Comparison of ENCODE assay signal across 39 cellular contexts in genomic region chr20:23705895-23706294, GRCh38. TPM values are rescaled to one million over a fixed set of nuclear protein-coding genes. Genes with fewer than 3 reads are reported as not detected.
"Had no signal": no experiment of that assay in that cellular context is flagged by ENCODE, and none has a peak within 500 bp of the region (broad histone marks: within the 10 kb centered on the region; RNA-seq: fewer than 3 reads in every experiment).

No MANE protein-coding gene starts in this region.

- H3K36me3 Mint-ChIP-seq: activated CD4-positive, alpha-beta memory T cell treated with anti-CD3 and anti-CD28 coated beads for 36 hours; activated naive CD4-positive, alpha-beta T cell treated with anti-CD3 and anti-CD28 coated beads, Interleukin-2, amount 50 U/mL, for 72 hours; activated naive CD8-positive, alpha-beta T cell treated with anti-CD3 and anti-CD28 coated beads for 36 hours had no signal

- H3K9me3 ChIP-seq: adrenal gland, body of pancreas, breast epithelium had no signal

- H3K27me3 ChIP-seq: adrenal gland, body of pancreas, brain microvascular endothelial cell, breast epithelium had no signal

- FAIRE-seq: astrocyte, TTC549 had no signal

- H3K4me1 Mint-ChIP-seq: activated B cell treated with CpG ODN at 0.5 μM for 24 hours; activated CD4-positive, alpha-beta T cell treated with anti-CD3 and anti-CD28 coated beads, Interleukin-2, amount 10 ng/mL, durations not matched to agents 24 days and 14 days; activated naive CD8-positive, alpha-beta T cell treated with anti-CD3 and anti-CD28 coated beads for 36 hours; activated T-helper 17 cell treated with anti-CD3 and anti-CD28 coated beads, Interleukin-2, amount 50 U/mL, for 72 hours had no signal

- H3K27ac Mint-ChIP-seq: activated B cell treated with CpG ODN at 0.5 μM for 24 hours; activated CD4-positive, alpha-beta memory T cell treated with anti-CD3 and anti-CD28 coated beads for 36 hours; activated CD4-positive, alpha-beta T cell treated with anti-CD3 and anti-CD28 coated beads, Interleukin-2, amount 10 ng/mL, durations not matched to agents 24 days and 14 days; activated CD8-positive, alpha-beta T cell treated with anti-CD3 and anti-CD28 coated beads for 36 hours; activated naive CD4-positive, alpha-beta T cell treated with anti-CD3 and anti-CD28 coated beads for 36 hours; activated naive CD4-positive, alpha-beta T cell treated with anti-CD3 and anti-CD28 coated beads, Interleukin-2, amount 50 U/mL, for 72 hours; activated naive CD8-positive, alpha-beta T cell treated with anti-CD3 and anti-CD28 coated beads for 36 hours; activated T-helper 1 cell treated with anti-CD3 and anti-CD28 coated beads, Interleukin-12 subunit alpha, Interleukin-12 subunit beta, Interleukin-2, Interleukin-4 antibody, amounts not matched to agents 30 ng/mL and 10 ng/mL and 1 ng/mL, durations not matched to agents 14 hours and 24 hours and 36 hours; activated T-helper 17 cell treated with anti-CD3 and anti-CD28 coated beads, Interleukin-2, amount 50 U/mL, for 72 hours; T-helper 1 cell treated with Interleukin-12 subunit alpha and Interleukin-12 subunit beta and Interleukin-4 antibody, amounts not matched to agents 30 μg/mL and 1 μg/mL, for 36 hours; T-helper 2 cell treated with Interferon-gamma antibody and Interleukin-4, amounts not matched to agents 5 μg/mL and 100 μg/mL, for 36 hours had no signal

- H3K4me3 ChIP-seq: adrenal gland, body of pancreas, breast epithelium had no signal

- H3K9me3 Mint-ChIP-seq: activated B cell treated with CpG ODN at 0.5 μM for 24 hours; activated CD4-positive, alpha-beta memory T cell treated with anti-CD3 and anti-CD28 coated beads for 36 hours; activated CD4-positive, alpha-beta T cell treated with anti-CD3 and anti-CD28 coated beads, Interleukin-2, amount 10 ng/mL, durations not matched to agents 24 days and 14 days; activated CD8-positive, alpha-beta T cell treated with anti-CD3 and anti-CD28 coated beads for 36 hours; activated naive CD4-positive, alpha-beta T cell treated with anti-CD3 and anti-CD28 coated beads for 36 hours; activated naive CD4-positive, alpha-beta T cell treated with anti-CD3 and anti-CD28 coated beads, Interleukin-2, amount 50 U/mL, for 72 hours; activated naive CD8-positive, alpha-beta T cell treated with anti-CD3 and anti-CD28 coated beads for 36 hours; activated T-cell treated with anti-CD3 and anti-CD28 coated beads, Interleukin-2, amount 50 U/mL, for 4 hours; activated T-helper 1 cell treated with anti-CD3 and anti-CD28 coated beads, Interleukin-12 subunit alpha, Interleukin-12 subunit beta, Interleukin-2, Interleukin-4 antibody, amounts not matched to agents 30 ng/mL and 10 ng/mL and 1 ng/mL, durations not matched to agents 14 hours and 24 hours and 36 hours; activated T-helper 17 cell treated with anti-CD3 and anti-CD28 coated beads, Interleukin-2, amount 50 U/mL, for 72 hours; T-helper 1 cell treated with Interleukin-12 subunit alpha and Interleukin-12 subunit beta and Interleukin-4 antibody, amounts not matched to agents 30 μg/mL and 1 μg/mL, for 36 hours; T-helper 2 cell treated with Interferon-gamma antibody and Interleukin-4, amounts not matched to agents 5 μg/mL and 100 μg/mL, for 36 hours had no signal

- DNase-seq: activated B cell treated with CpG ODN at 0.5 μM for 24 hours; activated CD4-positive, alpha-beta memory T cell treated with anti-CD3 and anti-CD28 coated beads for 36 hours; activated CD4-positive, alpha-beta T cell treated with anti-CD3 and anti-CD28 coated beads for 4 hours; activated CD4-positive, alpha-beta T cell treated with anti-CD3 and anti-CD28 coated beads, Interleukin-2, amount 10 ng/mL, durations not matched to agents 24 days and 14 days; activated CD4-positive, alpha-beta T cell treated with anti-CD3 and anti-CD28 coated beads, Interleukin-2, amount 50 U/mL, for 1 hour; activated CD4-positive, alpha-beta T cell treated with anti-CD3 and anti-CD28 coated beads, Interleukin-2, amount 50 U/mL, for 4 hours; activated CD4-positive, CD25-positive, alpha-beta regulatory T cell treated with anti-CD3 and anti-CD28 coated beads, Interleukin-2, amount 50 U/mL, for 72 hours; activated CD8-positive, alpha-beta memory T cell treated with anti-CD3 and anti-CD28 coated beads, Interleukin-2, amount 50 U/mL, for 4 hours; activated CD8-positive, alpha-beta T cell treated with anti-CD3 and anti-CD28 coated beads for 36 hours; activated effector memory CD4-positive, alpha-beta T cell treated with anti-CD3 and anti-CD28 coated beads, Interleukin-2, amount 50 U/mL, for 16 hours; activated gamma-delta T cell treated with Interleukin-2 at 50 U/mL for 16 hours; activated naive CD4-positive, alpha-beta T cell; activated naive CD4-positive, alpha-beta T cell treated with anti-CD3 and anti-CD28 coated beads for 36 hours; activated naive CD4-positive, alpha-beta T cell treated with anti-CD3 and anti-CD28 coated beads, Interleukin-2, amount 50 U/mL, for 16 hours; activated naive CD8-positive, alpha-beta T cell treated with anti-CD3 and anti-CD28 coated beads for 36 hours; activated T-cell treated with anti-CD3 and anti-CD28 coated beads for 4 hours; activated T-cell treated with anti-CD3 and anti-CD28 coated beads, Interleukin-2, amount 50 U/mL, for 1 hour; activated T-cell treated with anti-CD3 and anti-CD28 coated beads, Interleukin-2, amount 50 U/mL, for 4 hours; adrenal gland; amniotic stem cell; aorta; body of pancreas; brain microvascular endothelial cell; central memory CD4-positive, alpha-beta T cell; T-helper 1 cell; T-helper 2 cell; T-helper 9 cell had no signal

- H3K4me1 ChIP-seq: adrenal gland, body of pancreas, breast epithelium had no signal

- H3K36me3 ChIP-seq: adrenal gland, brain microvascular endothelial cell, breast epithelium had no signal

- H3K27me3 Mint-ChIP-seq: activated CD4-positive, alpha-beta memory T cell treated with anti-CD3 and anti-CD28 coated beads for 36 hours; activated CD4-positive, alpha-beta T cell treated with anti-CD3 and anti-CD28 coated beads, Interleukin-2, amount 10 ng/mL, durations not matched to agents 24 days and 14 days had no signal

- H3K27ac ChIP-seq: adrenal gland, body of pancreas, brain microvascular endothelial cell, breast epithelium, VCaP had no signal

- ATAC-seq: activated CD8-positive, alpha-beta T cell treated with anti-CD3 and anti-CD28 coated beads for 36 hours; activated naive CD4-positive, alpha-beta T cell treated with anti-CD3 and anti-CD28 coated beads, Interleukin-2, amount 50 U/mL, for 72 hours; activated T-cell treated with anti-CD3 and anti-CD28 coated beads, Interleukin-2, amount 50 U/mL, for 4 hours; activated T-helper 17 cell treated with anti-CD3 and anti-CD28 coated beads, Interleukin-2, amount 50 U/mL, for 72 hours; body of pancreas had no signal

- H3K4me3 Mint-ChIP-seq: activated B cell treated with CpG ODN at 0.5 μM for 24 hours; activated CD4-positive, alpha-beta memory T cell treated with anti-CD3 and anti-CD28 coated beads for 36 hours; activated CD4-positive, alpha-beta T cell treated with anti-CD3 and anti-CD28 coated beads, Interleukin-2, amount 10 ng/mL, durations not matched to agents 24 days and 14 days; activated CD8-positive, alpha-beta T cell treated with anti-CD3 and anti-CD28 coated beads for 36 hours; activated naive CD4-positive, alpha-beta T cell treated with anti-CD3 and anti-CD28 coated beads for 36 hours; activated naive CD8-positive, alpha-beta T cell treated with anti-CD3 and anti-CD28 coated beads for 36 hours; activated T-cell treated with anti-CD3 and anti-CD28 coated beads, Interleukin-2, amount 50 U/mL, for 4 hours; activated T-helper 1 cell treated with anti-CD3 and anti-CD28 coated beads, Interleukin-12 subunit alpha, Interleukin-12 subunit beta, Interleukin-2, Interleukin-4 antibody, amounts not matched to agents 30 ng/mL and 10 ng/mL and 1 ng/mL, durations not matched to agents 14 hours and 24 hours and 36 hours; activated T-helper 17 cell treated with anti-CD3 and anti-CD28 coated beads, Interleukin-2, amount 50 U/mL, for 72 hours; T-helper 1 cell treated with Interleukin-12 subunit alpha and Interleukin-12 subunit beta and Interleukin-4 antibody, amounts not matched to agents 30 μg/mL and 1 μg/mL, for 36 hours; T-helper 2 cell treated with Interferon-gamma antibody and Interleukin-4, amounts not matched to agents 5 μg/mL and 100 μg/mL, for 36 hours had no signal

RNA-seq across cellular contexts. Expression of gene CST4, which starts 17.1 kb away (rescaled TPM):
- total RNA-seq: activated B cell treated with CpG ODN at 0.5 μM for 24 hours; activated CD4-positive, alpha-beta memory T cell treated with anti-CD3 and anti-CD28 coated beads for 36 hours; activated CD4-positive, alpha-beta T cell treated with anti-CD3 and anti-CD28 coated beads, Interleukin-2, amount 10 ng/mL, durations not matched to agents 24 days and 14 days; activated CD8-positive, alpha-beta memory T cell treated with anti-CD3 and anti-CD28 coated beads for 36 hours; activated CD8-positive, alpha-beta T cell treated with anti-CD3 and anti-CD28 coated beads for 36 hours; activated naive CD4-positive, alpha-beta T cell treated with anti-CD3 and anti-CD28 coated beads for 36 hours; activated naive CD4-positive, alpha-beta T cell treated with anti-CD3 and anti-CD28 coated beads, Interleukin-2, amount 50 U/mL, for 72 hours; activated naive CD8-positive, alpha-beta T cell treated with anti-CD3 and anti-CD28 coated beads for 36 hours; activated T-cell treated with anti-CD3 and anti-CD28 coated beads, Interleukin-2, amount 50 U/mL, for 4 hours; activated T-helper 1 cell treated with anti-CD3 and anti-CD28 coated beads, Interleukin-12 subunit alpha, Interleukin-12 subunit beta, Interleukin-2, Interleukin-4 antibody, amounts not matched to agents 30 ng/mL and 10 ng/mL and 1 ng/mL, durations not matched to agents 14 hours and 24 hours and 36 hours; activated T-helper 17 cell treated with anti-CD3 and anti-CD28 coated beads, Interleukin-2, amount 50 U/mL, for 72 hours; adrenal gland; aorta; astrocyte; body of pancreas; breast epithelium; cardiac septum; cerebellum had no signal
- polyA plus RNA-seq: adrenal gland, aorta had no signal

RNA-seq across cellular contexts. Expression of gene CST1, which starts 44.8 kb away (rescaled TPM):
- total RNA-seq: activated B cell treated with CpG ODN at 0.5 μM for 24 hours; activated CD4-positive, alpha-beta memory T cell treated with anti-CD3 and anti-CD28 coated beads for 36 hours; activated CD4-positive, alpha-beta T cell treated with anti-CD3 and anti-CD28 coated beads, Interleukin-2, amount 10 ng/mL, durations not matched to agents 24 days and 14 days; activated CD8-positive, alpha-beta memory T cell treated with anti-CD3 and anti-CD28 coated beads for 36 hours; activated CD8-positive, alpha-beta T cell treated with anti-CD3 and anti-CD28 coated beads for 36 hours; activated naive CD4-positive, alpha-beta T cell treated with anti-CD3 and anti-CD28 coated beads for 36 hours; activated naive CD4-positive, alpha-beta T cell treated with anti-CD3 and anti-CD28 coated beads, Interleukin-2, amount 50 U/mL, for 72 hours; activated naive CD8-positive, alpha-beta T cell treated with anti-CD3 and anti-CD28 coated beads for 36 hours; activated T-cell treated with anti-CD3 and anti-CD28 coated beads, Interleukin-2, amount 50 U/mL, for 4 hours; activated T-helper 1 cell treated with anti-CD3 and anti-CD28 coated beads, Interleukin-12 subunit alpha, Interleukin-12 subunit beta, Interleukin-2, Interleukin-4 antibody, amounts not matched to agents 30 ng/mL and 10 ng/mL and 1 ng/mL, durations not matched to agents 14 hours and 24 hours and 36 hours; activated T-helper 17 cell treated with anti-CD3 and anti-CD28 coated beads, Interleukin-2, amount 50 U/mL, for 72 hours; astrocyte; body of pancreas; breast epithelium; cardiac septum; cerebellum had no signal
- polyA plus RNA-seq: aorta had no signal
